ENCODE assay signal across 1 cellular context in the genomic region with DNA sequence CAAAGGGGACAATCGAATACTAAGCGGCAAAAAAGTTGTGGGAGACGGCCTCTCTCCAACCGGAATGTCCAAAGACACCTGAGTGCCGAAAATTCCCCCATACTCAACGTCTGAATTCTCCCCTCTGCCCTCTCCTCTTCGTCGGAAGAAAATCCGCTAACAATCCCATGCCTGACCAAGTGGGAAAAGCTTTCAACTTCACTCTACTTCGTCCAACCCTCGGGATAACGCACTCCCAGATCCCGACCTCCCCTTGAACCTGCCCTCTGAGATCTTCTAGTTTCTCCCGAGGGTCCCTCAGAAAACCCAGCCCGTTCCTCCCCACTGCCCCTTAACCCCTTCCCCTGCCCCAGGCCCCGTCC.
TF ChIP-seq lines count a peak whose summit lies in the region.

No MANE protein-coding gene starts in this region.

TF ChIP-seq in GM12878, 131 proteins besides CTCF, POLR2A, EP300 and RAD21:
- no peak for TF ChIP-seq EED (IDR thresholded peaks at IDR 0.05; ENCODE audit: low read depth)
- no peak for TF ChIP-seq SMAD1 (IDR thresholded peaks at IDR 0.05; ENCODE audit: low read depth, partially characterized antibody)
- TF ChIP-seq KLF5 (IDR thresholded peaks at IDR 0.05; ENCODE audit: partially characterized antibody): no peak
- TF ChIP-seq, protein P1, sequence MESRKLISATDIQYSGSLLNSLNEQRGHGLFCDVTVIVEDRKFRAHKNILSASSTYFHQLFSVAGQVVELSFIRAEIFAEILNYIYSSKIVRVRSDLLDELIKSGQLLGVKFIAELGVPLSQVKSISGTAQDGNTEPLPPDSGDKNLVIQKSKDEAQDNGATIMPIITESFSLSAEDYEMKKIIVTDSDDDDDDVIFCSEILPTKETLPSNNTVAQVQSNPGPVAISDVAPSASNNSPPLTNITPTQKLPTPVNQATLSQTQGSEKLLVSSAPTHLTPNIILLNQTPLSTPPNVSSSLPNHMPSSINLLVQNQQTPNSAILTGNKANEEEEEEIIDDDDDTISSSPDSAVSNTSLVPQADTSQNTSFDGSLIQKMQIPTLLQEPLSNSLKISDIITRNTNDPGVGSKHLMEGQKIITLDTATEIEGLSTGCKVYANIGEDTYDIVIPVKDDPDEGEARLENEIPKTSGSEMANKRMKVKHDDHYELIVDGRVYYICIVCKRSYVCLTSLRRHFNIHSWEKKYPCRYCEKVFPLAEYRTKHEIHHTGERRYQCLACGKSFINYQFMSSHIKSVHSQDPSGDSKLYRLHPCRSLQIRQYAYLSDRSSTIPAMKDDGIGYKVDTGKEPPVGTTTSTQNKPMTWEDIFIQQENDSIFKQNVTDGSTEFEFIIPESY (IDR thresholded peaks at IDR 0.05): no peak
- no peak for TF ChIP-seq CBX5 (IDR thresholded peaks at IDR 0.05; ENCODE audit: low read depth)
- TF ChIP-seq, protein P2, sequence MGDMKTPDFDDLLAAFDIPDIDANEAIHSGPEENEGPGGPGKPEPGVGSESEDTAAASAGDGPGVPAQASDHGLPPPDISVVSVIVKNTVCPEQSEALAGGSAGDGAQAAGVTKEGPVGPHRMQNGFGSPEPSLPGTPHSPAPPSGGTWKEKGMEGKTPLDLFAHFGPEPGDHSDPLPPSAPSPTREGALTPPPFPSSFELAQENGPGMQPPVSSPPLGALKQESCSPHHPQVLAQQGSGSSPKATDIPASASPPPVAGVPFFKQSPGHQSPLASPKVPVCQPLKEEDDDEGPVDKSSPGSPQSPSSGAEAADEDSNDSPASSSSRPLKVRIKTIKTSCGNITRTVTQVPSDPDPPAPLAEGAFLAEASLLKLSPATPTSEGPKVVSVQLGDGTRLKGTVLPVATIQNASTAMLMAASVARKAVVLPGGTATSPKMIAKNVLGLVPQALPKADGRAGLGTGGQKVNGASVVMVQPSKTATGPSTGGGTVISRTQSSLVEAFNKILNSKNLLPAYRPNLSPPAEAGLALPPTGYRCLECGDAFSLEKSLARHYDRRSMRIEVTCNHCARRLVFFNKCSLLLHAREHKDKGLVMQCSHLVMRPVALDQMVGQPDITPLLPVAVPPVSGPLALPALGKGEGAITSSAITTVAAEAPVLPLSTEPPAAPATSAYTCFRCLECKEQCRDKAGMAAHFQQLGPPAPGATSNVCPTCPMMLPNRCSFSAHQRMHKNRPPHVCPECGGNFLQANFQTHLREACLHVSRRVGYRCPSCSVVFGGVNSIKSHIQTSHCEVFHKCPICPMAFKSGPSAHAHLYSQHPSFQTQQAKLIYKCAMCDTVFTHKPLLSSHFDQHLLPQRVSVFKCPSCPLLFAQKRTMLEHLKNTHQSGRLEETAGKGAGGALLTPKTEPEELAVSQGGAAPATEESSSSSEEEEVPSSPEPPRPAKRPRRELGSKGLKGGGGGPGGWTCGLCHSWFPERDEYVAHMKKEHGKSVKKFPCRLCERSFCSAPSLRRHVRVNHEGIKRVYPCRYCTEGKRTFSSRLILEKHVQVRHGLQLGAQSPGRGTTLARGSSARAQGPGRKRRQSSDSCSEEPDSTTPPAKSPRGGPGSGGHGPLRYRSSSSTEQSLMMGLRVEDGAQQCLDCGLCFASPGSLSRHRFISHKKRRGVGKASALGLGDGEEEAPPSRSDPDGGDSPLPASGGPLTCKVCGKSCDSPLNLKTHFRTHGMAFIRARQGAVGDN (IDR thresholded peaks at IDR 0.05): no peak
- no peak for TF ChIP-seq BRCA1 (IDR thresholded peaks at IDR 0.05; ENCODE audit: low read depth, low read length)
- no peak for TF ChIP-seq RB1 (IDR thresholded peaks at IDR 0.05; ENCODE audit: borderline replicate concordance)
- no peak for TF ChIP-seq CREB1 (IDR thresholded peaks at IDR 0.05; ENCODE audit: low read depth)
- TF ChIP-seq, protein P3, sequence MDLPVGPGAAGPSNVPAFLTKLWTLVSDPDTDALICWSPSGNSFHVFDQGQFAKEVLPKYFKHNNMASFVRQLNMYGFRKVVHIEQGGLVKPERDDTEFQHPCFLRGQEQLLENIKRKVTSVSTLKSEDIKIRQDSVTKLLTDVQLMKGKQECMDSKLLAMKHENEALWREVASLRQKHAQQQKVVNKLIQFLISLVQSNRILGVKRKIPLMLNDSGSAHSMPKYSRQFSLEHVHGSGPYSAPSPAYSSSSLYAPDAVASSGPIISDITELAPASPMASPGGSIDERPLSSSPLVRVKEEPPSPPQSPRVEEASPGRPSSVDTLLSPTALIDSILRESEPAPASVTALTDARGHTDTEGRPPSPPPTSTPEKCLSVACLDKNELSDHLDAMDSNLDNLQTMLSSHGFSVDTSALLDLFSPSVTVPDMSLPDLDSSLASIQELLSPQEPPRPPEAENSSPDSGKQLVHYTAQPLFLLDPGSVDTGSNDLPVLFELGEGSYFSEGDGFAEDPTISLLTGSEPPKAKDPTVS (IDR thresholded peaks at IDR 0.05; ENCODE audit: low read depth, low read length): no peak
- TF ChIP-seq IKZF1 (conservative IDR thresholded peaks at IDR 0.05): no peak
- TF ChIP-seq BACH1 (IDR thresholded peaks at IDR 0.05; ENCODE audit: borderline replicate concordance): no peak
- TF ChIP-seq, protein P4, sequence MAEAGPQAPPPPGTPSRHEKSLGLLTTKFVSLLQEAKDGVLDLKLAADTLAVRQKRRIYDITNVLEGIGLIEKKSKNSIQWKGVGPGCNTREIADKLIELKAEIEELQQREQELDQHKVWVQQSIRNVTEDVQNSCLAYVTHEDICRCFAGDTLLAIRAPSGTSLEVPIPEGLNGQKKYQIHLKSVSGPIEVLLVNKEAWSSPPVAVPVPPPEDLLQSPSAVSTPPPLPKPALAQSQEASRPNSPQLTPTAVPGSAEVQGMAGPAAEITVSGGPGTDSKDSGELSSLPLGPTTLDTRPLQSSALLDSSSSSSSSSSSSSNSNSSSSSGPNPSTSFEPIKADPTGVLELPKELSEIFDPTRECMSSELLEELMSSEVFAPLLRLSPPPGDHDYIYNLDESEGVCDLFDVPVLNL (IDR thresholded peaks at IDR 0.05; ENCODE audit: low read depth, low read length): no peak
- TF ChIP-seq, protein P5, sequence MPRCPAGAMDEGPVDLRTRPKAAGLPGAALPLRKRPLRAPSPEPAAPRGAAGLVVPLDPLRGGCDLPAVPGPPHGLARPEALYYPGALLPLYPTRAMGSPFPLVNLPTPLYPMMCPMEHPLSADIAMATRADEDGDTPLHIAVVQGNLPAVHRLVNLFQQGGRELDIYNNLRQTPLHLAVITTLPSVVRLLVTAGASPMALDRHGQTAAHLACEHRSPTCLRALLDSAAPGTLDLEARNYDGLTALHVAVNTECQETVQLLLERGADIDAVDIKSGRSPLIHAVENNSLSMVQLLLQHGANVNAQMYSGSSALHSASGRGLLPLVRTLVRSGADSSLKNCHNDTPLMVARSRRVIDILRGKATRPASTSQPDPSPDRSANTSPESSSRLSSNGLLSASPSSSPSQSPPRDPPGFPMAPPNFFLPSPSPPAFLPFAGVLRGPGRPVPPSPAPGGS (IDR thresholded peaks at IDR 0.05; ENCODE audit: borderline replicate concordance, insufficient read depth, low read depth, low read length, poor library complexity, severe bottlenecking): no peak
- TF ChIP-seq EZH2 (IDR thresholded peaks at IDR 0.05; ENCODE audit: borderline replicate concordance, control insufficient read depth, low read depth, low read length): no peak
- TF ChIP-seq HCFC1 (IDR thresholded peaks at IDR 0.05; ENCODE audit: low read length): no peak
- TF ChIP-seq TCF12 (IDR thresholded peaks at IDR 0.05; ENCODE audit: low read depth, low read length): no peak
